In genomic region chr20:38726849-38727601, GRCh38 we compare ENCODE assay signal across 9 cellular contexts. TPM values are rescaled to one million over a fixed set of nuclear protein-coding genes. Genes with fewer than 3 reads are reported as not detected.
DNase-seq lines count a peak whose midpoint lies in the region; ATAC-seq and TF ChIP-seq lines count a peak whose summit lies in the region.
"Had no signal": no experiment of that assay in that cellular context is flagged by ENCODE, and none has a peak within 500 bp of the region (broad histone marks: within the 10 kb centered on the region; RNA-seq: fewer than 3 reads in every experiment).

No MANE protein-coding gene starts in this region.

- peaks cover 45% of the 10 kb centered on the region for H3K4me1 Mint-ChIP-seq in endodermal cell

- H3K9me3 Mint-ChIP-seq in endodermal cell = peaks cover 2% of the 10 kb centered on the region
- H3K9me3 Mint-ChIP-seq: activated naive CD4-positive, alpha-beta T cell treated with anti-CD3 and anti-CD28 coated beads, Interleukin-2, amount 50 U/mL, for 72 hours had no signal

- H3K4me1 ChIP-seq in endodermal cell (ENCODE audit: control insufficient read depth, insufficient read depth, low read length) = peaks cover 15% of the 10 kb centered on the region
- H3K4me1 ChIP-seq in mesenchymal stem cell (ENCODE audit: control insufficient read depth, insufficient read depth, low read depth, low read length) = peaks cover 33% of the 10 kb centered on the region

- H2BK12ac ChIP-seq in mesenchymal stem cell (ENCODE audit: low read length in 2 of 2) = no peak overlapping the region

- no peak overlapping the region for H2AFZ ChIP-seq in mesenchymal stem cell (ENCODE audit: low read depth, low read length)

- no peak overlapping the region for H2BK15ac ChIP-seq in mesenchymal stem cell (ENCODE audit: low read depth, poor library complexity, severe bottlenecking)

- H3K9ac ChIP-seq in endodermal cell (ENCODE audit: extremely low read depth, low read length, poor library complexity, severe bottlenecking) (no peak overlapping the region), mesenchymal stem cell (ENCODE audit: low read length) (no peak overlapping the region)

- no peak overlapping the region for H2BK5ac ChIP-seq in mesenchymal stem cell (ENCODE audit: low read depth, low read length, poor library complexity, severe bottlenecking)

- no peak overlapping the region for H2BK120ac ChIP-seq in mesenchymal stem cell (ENCODE audit: low read depth, low read length)

- H3K36me3 ChIP-seq in endodermal cell (ENCODE audit: control insufficient read depth, insufficient read depth, low read length) (no peaks in the 10 kb centered on the region), mesenchymal stem cell (ENCODE audit: control insufficient read depth in 1 of 2, insufficient read depth in 2 of 2, low read depth in 1 of 2, low read length in 2 of 2) (no peaks in the 10 kb centered on the region)

- no peak overlapping the region for H3K23ac ChIP-seq in mesenchymal stem cell (ENCODE audit: low read length in 2 of 2)

- H3K27ac Mint-ChIP-seq in endodermal cell = no peak overlapping the region

- H3K27me3 ChIP-seq in endodermal cell (ENCODE audit: control insufficient read depth, insufficient read depth, low read length, poor library complexity, severe bottlenecking) (peaks cover 100% of the 10 kb centered on the region), mesenchymal stem cell (ENCODE audit: control insufficient read depth in 1 of 2, insufficient read depth in 1 of 2, low read length in 2 of 2) (peaks cover 97 to 99% of the 10 kb centered on the region in 2 experiments)

- no peaks in the 10 kb centered on the region for H3K36me3 Mint-ChIP-seq in endodermal cell (ENCODE audit: low read depth)

- peaks cover 100% of the 10 kb centered on the region for H3K27me3 Mint-ChIP-seq in endodermal cell (ENCODE audit: insufficient read depth)

- H3K79me1 ChIP-seq in mesenchymal stem cell (replicated peaks; ENCODE audit: low read length, poor library complexity, severe bottlenecking) = no peaks in the 10 kb centered on the region

- H3K4me3 ChIP-seq in endodermal cell (ENCODE audit: low read length) (peak overlapping the region; percentile 40), mesenchymal stem cell (ENCODE audit: insufficient read depth in 1 of 2, low read depth in 1 of 2, low read length in 2 of 2) (no peak overlapping the region)

- TF ChIP-seq CTCF in endodermal cell (conservative IDR thresholded peaks at IDR 0.05) = peak; percentile 85

- peak in 3 of 4 experiments; percentile 12 to 34 (median 20) for DNase-seq in activated CD4-positive, CD25-positive, alpha-beta regulatory T cell (lab: John Stamatoyannopoulos, UW)
- DNase-seq in activated CD4-positive, CD25-positive, alpha-beta regulatory T cell treated with anti-CD3 and anti-CD28 coated beads, Interleukin-2, amount 50 U/mL, for 16 hours (ENCODE audit: low read depth, low spot score) = peak; percentile 28
- DNase-seq in endodermal cell = peak; percentile 99
- DNase-seq in stimulated activated CD4-positive, alpha-beta T cell treated with anti-CD3 and anti-CD28 coated beads, Interleukin-2, amount 100 ng/mL, for 48 hours = peak; percentile 75 to 79
- no peak for DNase-seq in NCI-H146 (lab: John Stamatoyannopoulos, UW)
- no peak for DNase-seq in mesenchymal stem cell

- WGBS in endodermal cell (ENCODE audit: insufficient coverage in 1 of 2, insufficient read length in 1 of 2), 2 experiments = 2 to 3% methylated on average over 17 to 41 of the region's 41 CpGs
- 3% methylated on average over 41 of the region's 41 CpGs for WGBS in mesenchymal stem cell

- H3K14ac ChIP-seq in mesenchymal stem cell (ENCODE audit: low read length in 2 of 2) = no peak overlapping the region

- no peak overlapping the region for H4K8ac ChIP-seq in mesenchymal stem cell (ENCODE audit: low read length)

- no peak overlapping the region for H2AK5ac ChIP-seq in mesenchymal stem cell (ENCODE audit: low read length, severe bottlenecking)

- H3K4ac ChIP-seq in mesenchymal stem cell (ENCODE audit: low read depth in 1 of 2, low read length in 2 of 2) = no peak overlapping the region

- peak overlapping the region; percentile 38 for H3K4me3 Mint-ChIP-seq in endodermal cell

- H3K27ac ChIP-seq in endodermal cell (ENCODE audit: low read depth, low read length) = no peak overlapping the region
- H3K27ac ChIP-seq in mesenchymal stem cell (ENCODE audit: low read length, poor library complexity, severe bottlenecking) = no peak overlapping the region

- ATAC-seq in activated CD4-positive, CD25-positive, alpha-beta regulatory T cell treated with anti-CD3 and anti-CD28 coated beads, Interleukin-2, amount 50 U/mL, for 24 hours = no peak
- ATAC-seq in HG03175 (IDR thresholded peaks at IDR 0.05; ENCODE audit: unreplicated experiment) = no peak

- H3K18ac ChIP-seq in mesenchymal stem cell (ENCODE audit: low read depth in 1 of 2, low read length in 2 of 2) = no peak overlapping the region

- H4K91ac ChIP-seq in mesenchymal stem cell (ENCODE audit: low read length) = no peak overlapping the region

- H3K9me3 ChIP-seq in endodermal cell (ENCODE audit: control insufficient read depth, low read length) (no peaks in the 10 kb centered on the region), mesenchymal stem cell (ENCODE audit: control insufficient read depth, low read length) (peaks cover 4% of the 10 kb centered on the region)

- H3K4me2 ChIP-seq in mesenchymal stem cell (ENCODE audit: low read length, poor library complexity, severe bottlenecking) = no peak overlapping the region

RNA-seq across cellular contexts. Expression of gene SLC32A1, which starts 2.7 kb away (rescaled TPM):
- total RNA-seq in endodermal cell = not detected
- polyA plus RNA-seq in endodermal cell (2013, experiment 1 of 2) = 0.64 TPM
- 0.37 TPM for polyA plus RNA-seq in endodermal cell (2013, experiment 2 of 2)
- polyA plus RNA-seq in mesenchymal stem cell (2013, experiment 1 of 2) = not detected
- polyA plus RNA-seq in mesenchymal stem cell (2013, experiment 2 of 2) = not detected
- total RNA-seq: activated naive CD4-positive, alpha-beta T cell treated with anti-CD3 and anti-CD28 coated beads, Interleukin-2, amount 50 U/mL, for 72 hours had no signal

RNA-seq across cellular contexts. Expression of gene ACTR5, which starts 21.2 kb away (rescaled TPM):
- total RNA-seq in endodermal cell = 10 to 100 TPM in 1 of 2 donors, 1 to 10 TPM in 1; 7.9 to 11.2 TPM
- polyA plus RNA-seq in endodermal cell (2013, experiment 1 of 2) = 11.4 TPM
- 10.0 TPM for polyA plus RNA-seq in endodermal cell (2013, experiment 2 of 2)
- 3.1 TPM for polyA plus RNA-seq in mesenchymal stem cell (2013, experiment 1 of 2)
- polyA plus RNA-seq in mesenchymal stem cell (2013, experiment 2 of 2) = 3.0 TPM

Comparison
In these comparisons a context has a peak if more than half of its experiments do, and no peak if none do; other contexts are left out.
1. DNase-seq: peak in activated CD4-positive, CD25-positive, alpha-beta regulatory T cell (3 of 4), activated CD4-positive, CD25-positive, alpha-beta regulatory T cell treated with anti-CD3 and anti-CD28 coated beads, Interleukin-2, amount 50 U/mL, for 16 hours (single experiment), endodermal cell (single experiment) and stimulated activated CD4-positive, alpha-beta T cell treated with anti-CD3 and anti-CD28 coated beads, Interleukin-2, amount 100 ng/mL, for 48 hours (2 of 2); none in NCI-H146 (single experiment) and mesenchymal stem cell (single experiment).